28 cellular contexts compared by ENCODE assay signal in the genomic region with DNA sequence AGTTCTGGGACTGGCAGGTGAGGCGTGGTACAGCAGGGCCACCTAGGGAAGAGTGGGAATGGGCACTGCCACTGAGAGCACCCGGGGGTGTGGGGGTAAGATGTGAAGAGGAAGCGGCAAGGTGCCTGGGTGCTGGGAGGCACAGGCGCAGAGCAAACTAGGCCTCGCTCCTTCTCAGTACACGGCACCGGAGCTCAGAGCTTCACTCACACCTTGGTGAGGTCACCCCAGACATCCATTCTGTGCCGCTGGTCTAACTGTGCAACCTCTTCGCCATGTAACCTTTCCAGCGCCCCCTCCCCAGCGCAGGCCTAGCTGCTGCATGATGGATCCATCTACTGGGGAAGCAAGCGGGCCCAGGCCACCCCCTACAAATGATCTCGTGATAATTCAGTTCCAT.
"Had no signal": no experiment of that assay in that cellular context is flagged by ENCODE, and none has a peak within 500 bp of the region (broad histone marks: within the 10 kb centered on the region; RNA-seq: fewer than 3 reads in every experiment).

No MANE protein-coding gene starts in this region.

- DNase-seq: activated B cell treated with CpG ODN at 0.5 μM for 24 hours; activated CD4-positive, alpha-beta T cell treated with anti-CD3 and anti-CD28 coated beads, Interleukin-2, amount 50 U/mL, for 1 hour; activated CD8-positive, alpha-beta T cell treated with anti-CD3 and anti-CD28 coated beads for 36 hours; activated gamma-delta T cell treated with Interleukin-2 at 50 U/mL for 16 hours; activated naive CD4-positive, alpha-beta T cell treated with anti-CD3 and anti-CD28 coated beads, Interleukin-2, amount 50 U/mL, for 16 hours; activated T-cell treated with anti-CD3 and anti-CD28 coated beads, Interleukin-2, amount 50 U/mL, for 4 hours; amniotic stem cell; brain microvascular endothelial cell; caudate nucleus; endodermal cell; foreskin fibroblast; hypothalamus; immature natural killer cell; kidney; left colon; mammary epithelial cell; naive thymus-derived CD8-positive, alpha-beta T cell; sigmoid colon; small intestine; stimulated activated CD4-positive, alpha-beta T cell treated with anti-CD3 and anti-CD28 coated beads, Interleukin-1b, Interleukin-23, amount 100 ng/mL, for 48 hours; stimulated activated CD4-positive, alpha-beta T cell treated with anti-CD3 and anti-CD28 coated beads, Interleukin-4, amount 100 ng/mL, for 4 hours; stimulated activated CD8-positive, alpha-beta memory T cell treated with anti-CD3 and anti-CD28 coated beads, Interleukin-4, amount 100 ng/mL, for 48 hours; stimulated activated naive CD8-positive, alpha-beta T cell treated with anti-CD3 and anti-CD28 coated beads, Interleukin-15, amount 100 ng/mL, for 72 hours; T-helper 2 cell; tibial artery had no signal

- H3K36me3 ChIP-seq: brain microvascular endothelial cell, sigmoid colon, tibial artery had no signal

- H3K4me1 ChIP-seq: sigmoid colon, tibial artery had no signal

- H3K27me3 ChIP-seq: brain microvascular endothelial cell, sigmoid colon had no signal

- H3K4me3 ChIP-seq: sigmoid colon, tibial artery had no signal

- ATAC-seq: activated CD8-positive, alpha-beta T cell treated with anti-CD3 and anti-CD28 coated beads for 36 hours; activated T-helper 17 cell treated with anti-CD3 and anti-CD28 coated beads, Interleukin-2, amount 50 U/mL, for 72 hours; esophagus mucosa; left colon; naive thymus-derived CD8-positive, alpha-beta T cell; stimulated activated memory B cell treated with anti-CD40 and anti-IgM and Interleukin-4, amounts not matched to agents 10 μg/mL and 1 μg/mL and 100 μg/mL, for 72 hours; stimulated activated naive CD8-positive, alpha-beta T cell treated with anti-CD3 and anti-CD28 coated beads, Interleukin-15, amount 100 ng/mL, for 72 hours had no signal

- H3K27ac ChIP-seq: brain microvascular endothelial cell, sigmoid colon, tibial artery had no signal
